ENCODE assay signal across 9 cellular contexts in the genomic region with DNA sequence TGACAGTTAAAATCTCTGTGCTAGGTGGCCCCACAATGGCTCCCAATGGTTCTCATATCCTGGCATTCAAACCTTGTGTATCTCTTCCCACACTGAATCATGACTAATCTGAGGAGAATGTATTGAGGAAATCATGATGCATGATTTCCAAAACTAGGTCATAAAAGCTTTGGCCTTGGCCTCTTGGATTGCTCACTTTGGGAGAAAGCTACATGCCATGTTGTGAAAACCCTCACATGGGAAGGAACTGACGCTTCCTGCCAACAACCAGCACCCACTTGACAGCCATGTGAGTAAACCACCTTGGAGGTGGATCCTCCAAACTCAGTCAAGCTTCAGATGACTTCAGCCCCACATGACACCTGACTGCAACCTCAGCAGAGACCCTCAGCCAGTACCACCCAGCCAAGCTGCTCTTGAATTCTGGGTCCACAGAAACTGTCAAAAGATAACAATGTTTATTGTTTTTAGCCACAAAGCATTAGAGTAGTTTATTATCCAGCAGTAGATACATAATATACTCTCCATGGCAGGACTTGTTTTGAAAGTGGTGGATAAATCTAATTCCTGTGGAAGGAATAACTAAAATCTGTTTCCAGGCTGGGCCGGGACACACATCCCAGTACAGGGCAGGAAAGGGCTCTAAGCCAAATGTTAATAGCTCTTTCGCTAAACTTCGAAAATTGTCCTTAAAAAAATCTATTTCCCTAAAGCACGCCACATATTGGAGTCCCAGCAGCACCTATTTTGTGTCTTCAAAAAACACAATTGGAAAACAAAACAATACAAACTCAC. TPM values are rescaled to one million over a fixed set of nuclear protein-coding genes. Genes with fewer than 3 reads are reported as not detected.
A peak's percentile ranks its signal among the peaks of the same experiment; 100 is the strongest.
DNase-seq lines count a peak whose midpoint lies in the region; ATAC-seq, FAIRE-seq and TF ChIP-seq lines count a peak whose summit lies in the region.
"Had no signal": no experiment of that assay in that cellular context is flagged by ENCODE, and none has a peak within 500 bp of the region (broad histone marks: within the 10 kb centered on the region; RNA-seq: fewer than 3 reads in every experiment).

No MANE protein-coding gene starts in this region.

- no peak for TF ChIP-seq CTCF in AG04450 (IDR thresholded peaks at IDR 0.05; ENCODE audit: low read depth, low read length)
- no peak for TF ChIP-seq CTCF in bronchial epithelial cell (IDR thresholded peaks at IDR 0.05; ENCODE audit: insufficient read depth, low read length, severe bottlenecking)
- no peak for TF ChIP-seq CTCF in mucosa of descending colon (IDR thresholded peaks at IDR 0.05)

- intact Hi-C loops in mucosa of descending colon (cut with DNase I, micrococcal nuclease): no loop called here

- H3K27me3 ChIP-seq in AG04450 (ENCODE audit: control insufficient read depth, insufficient read depth, low read length) (no peaks in the 10 kb centered on the region), bronchial epithelial cell (ENCODE audit: control insufficient read depth, insufficient read depth, low read length) (no peaks in the 10 kb centered on the region)
- H3K27me3 ChIP-seq: right lobe of liver had no signal

- FAIRE-seq in HTR-8/SVneo (lab: Jason Lieb, UNC) (peak; percentile 40), bronchial epithelial cell (lab: Jason Lieb, UNC) (peak; percentile 98)

- H3K36me3 ChIP-seq in bronchial epithelial cell (ENCODE audit: control insufficient read depth, insufficient read depth, low read length) (no peaks in the 10 kb centered on the region), mucosa of descending colon (ENCODE audit: low read depth) (no peaks in the 10 kb centered on the region)
- H3K36me3 ChIP-seq: right lobe of liver had no signal

- no peaks in the 10 kb centered on the region; the same call in 1 of the 2 replicates for H3K9me3 ChIP-seq in AG04450 (ENCODE audit: control insufficient read depth, insufficient read depth, low read length)
- no peaks in the 10 kb centered on the region for H3K9me3 ChIP-seq in mucosa of descending colon
- H3K9me3 ChIP-seq: right lobe of liver had no signal

- H3K4me3 ChIP-seq in AG04450 (ENCODE audit: low read depth, low read length): no peak overlapping the region
- H3K4me3 ChIP-seq in bronchial epithelial cell (ENCODE audit: low read depth, low read length): no peak overlapping the region
- H3K4me3 ChIP-seq in mucosa of descending colon: no peak overlapping the region

- DNase-seq in AG04450 (ENCODE audit: low read depth, low spot score) (peak; percentile 82), HTR-8/SVneo (ENCODE audit: insufficient read length, low spot score) (peak; percentile 67), bronchial epithelial cell (ENCODE audit: low read depth) (peak; percentile 99), mucosa of descending colon (no peak)

- POLR2A ChIA-PET in AG04450 (lab: Yijun Ruan, JAX): interaction anchor here (0.5 to 1.6 kb wide), 4 partner anchors 20 to 51 kb away, joined by 3 to 8 read pairs (median 3); a partner anchor contains a TSS

- H3K4me1 ChIP-seq in mucosa of descending colon (ENCODE audit: low read depth): peaks cover 5% of the 10 kb centered on the region

- peak; percentile 60 for ATAC-seq in mucosa of descending colon
- no peak for ATAC-seq in HG03354 (IDR thresholded peaks at IDR 0.05; ENCODE audit: poor library complexity, severe bottlenecking, unreplicated experiment)
- ATAC-seq in GM19452 (IDR thresholded peaks at IDR 0.05; ENCODE audit: unreplicated experiment): no peak
- ATAC-seq in HG02870 (IDR thresholded peaks at IDR 0.05; ENCODE audit: unreplicated experiment): no peak
- ATAC-seq in GM19455 (IDR thresholded peaks at IDR 0.05; ENCODE audit: unreplicated experiment): no peak

- CTCF ChIA-PET in AG04450 (lab: Charles Lee): interaction anchor here (1.3 kb wide), 4 partner anchors 27 to 195 kb away, joined by 4 to 6 read pairs (median 6); a partner anchor contains a TSS

- H3K27ac ChIP-seq in AG04450 (ENCODE audit: low read depth, low read length): peak overlapping the region; percentile 80

RNA-seq across cellular contexts. Expression of a gene that starts 1.0 kb away (rescaled TPM):
- 0.69 and 0.77 TPM in 2 replicates for polyA plus RNA-seq in AG04450 (2011; rRNA removed)
- 0.52 and 0.74 TPM in 2 replicates for polyA minus RNA-seq in AG04450 (2011; rRNA and poly(A)+ RNA removed)
- total RNA-seq in bronchial epithelial cell (0.38 and 0.53 TPM in 2 replicates), mucosa of descending colon (1 to 10 TPM; 4.0 to 7.0 (median 6.4) TPM)

RNA-seq across cellular contexts. Expression of a gene that starts 19.9 kb away (rescaled TPM):
- 20.4 and 24.9 TPM in 2 replicates for polyA plus RNA-seq in AG04450 (2011; rRNA removed)
- 19.8 and 21.7 TPM in 2 replicates for polyA minus RNA-seq in AG04450 (2011; rRNA and poly(A)+ RNA removed)
- total RNA-seq in bronchial epithelial cell (12.9 and 14.5 TPM in 2 replicates), mucosa of descending colon (10 to 100 TPM; 16.6 to 21.9 (median 18.6) TPM)

RNA-seq across cellular contexts. Expression of a gene that starts 27.9 kb away (rescaled TPM):
- 3.9 and 4.7 TPM in 2 replicates for polyA plus RNA-seq in AG04450 (2011; rRNA removed)
- polyA minus RNA-seq in AG04450 (2011; rRNA and poly(A)+ RNA removed): 8.6 and 10.1 TPM in 2 replicates
- 5.3 and 5.6 TPM in 2 replicates for total RNA-seq in bronchial epithelial cell
- total RNA-seq in mucosa of descending colon: 10 to 100 TPM in 1 of 3 donors, 1 to 10 TPM in 2; 6.5 to 11.3 (median 9.5) TPM

RNA-seq across cellular contexts. Expression of a gene that starts 47.7 kb away (rescaled TPM):
- 602 and 612 TPM in 2 replicates for polyA plus RNA-seq in AG04450 (2011; rRNA removed)
- 469 and 567 TPM in 2 replicates for polyA minus RNA-seq in AG04450 (2011; rRNA and poly(A)+ RNA removed)
- total RNA-seq in bronchial epithelial cell (532 and 659 TPM in 2 replicates), mucosa of descending colon (1,000 to 10,000 TPM; 1,286 to 1,516 (median 1,490) TPM)

Comparison
In these comparisons a context has a peak if more than half of its experiments do, and no peak if none do; other contexts are left out.
1. DNase-seq: peak in AG04450 (single experiment), HTR-8/SVneo (single experiment) and bronchial epithelial cell (single experiment); none in mucosa of descending colon (0 of 3).